ENCODE assay signal across 8 cellular contexts in the genomic region with DNA sequence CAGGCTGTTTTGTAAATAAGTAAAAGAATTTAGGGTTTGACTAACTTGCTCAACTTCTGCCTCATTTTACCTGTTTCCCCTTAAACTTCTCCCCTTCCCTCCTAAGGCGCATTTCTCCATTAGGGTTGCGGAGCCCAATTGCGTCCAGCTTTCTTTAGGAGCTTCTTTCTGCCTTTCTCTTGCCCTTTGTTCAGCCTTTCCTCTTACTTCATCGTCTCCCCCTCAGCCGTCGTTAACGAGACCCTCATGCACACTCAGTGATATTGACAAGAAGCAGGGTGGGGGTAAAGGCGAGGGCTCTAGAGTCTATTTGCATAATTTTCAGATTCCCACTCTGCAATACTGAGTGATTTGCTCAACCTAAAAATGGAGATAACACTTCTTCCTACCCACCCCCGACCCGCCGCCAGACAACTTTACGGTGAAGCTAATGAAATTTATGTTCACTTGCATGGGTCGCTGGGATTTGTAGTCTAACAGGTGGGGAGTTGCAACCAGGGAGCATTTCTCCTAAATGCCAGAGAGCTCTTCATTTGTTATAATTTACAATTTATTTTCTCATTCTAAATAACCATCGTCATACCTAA. TPM values are rescaled to one million over a fixed set of nuclear protein-coding genes. Genes with fewer than 3 reads are reported as not detected.
DNase-seq lines count a peak whose midpoint lies in the region; ATAC-seq and TF ChIP-seq lines count a peak whose summit lies in the region.

No MANE protein-coding gene starts in this region.

- H3K4me1 ChIP-seq in SK-N-SH (ENCODE audit: control insufficient read depth in 1 of 2, insufficient read depth in 2 of 2, low read depth in 1 of 2, low read length in 1 of 2) (peaks cover 3 to 7% of the 10 kb centered on the region in 2 experiments), lower lobe of right lung (peaks cover 43% of the 10 kb centered on the region), stomach (peaks cover 16 to 47% (median 35%) of the 10 kb centered on the region in 4 donors)

- no peaks in the 10 kb centered on the region for H4K20me1 ChIP-seq in SK-N-SH (ENCODE audit: insufficient read depth)

- TF ChIP-seq EP300 in SK-N-SH (IDR thresholded peaks at IDR 0.05; ENCODE audit: borderline replicate concordance in 1 of 2, low read depth in 1 of 2, low read length in 1 of 2) (no peak), stomach (IDR thresholded peaks at IDR 0.05) (no peak)

- H3K36me3 ChIP-seq in SK-N-SH (replicated peaks in 1 of 2; ENCODE audit: control insufficient read depth in 1 of 2, insufficient read depth in 2 of 2, low read length in 1 of 2) (no peaks in the 10 kb centered on the region), brain microvascular endothelial cell (replicated peaks) (no peaks in the 10 kb centered on the region), lower lobe of right lung (no peaks in the 10 kb centered on the region), stomach (peaks cover 0 to 3% (median under 1%) of the 10 kb centered on the region in 4 donors)

- H3K4me3 ChIP-seq in SK-N-SH (ENCODE audit: low read depth in 2 of 2, low read length in 1 of 2) (peak overlapping the region; percentile 81 to 85), brain microvascular endothelial cell (ENCODE audit: low read depth, low read length) (peak overlapping the region; percentile 90), lower lobe of right lung (peak overlapping the region; percentile 94), stomach (peak overlapping the region; percentile 82 to 90 (median 86))

- no peaks in the 10 kb centered on the region for H3K27me3 ChIP-seq in SK-N-SH (ENCODE audit: insufficient read depth)
- H3K27me3 ChIP-seq in brain microvascular endothelial cell (replicated peaks) = no peaks in the 10 kb centered on the region
- no peaks in the 10 kb centered on the region for H3K27me3 ChIP-seq in lower lobe of right lung (ENCODE audit: low read depth)
- no peaks in the 10 kb centered on the region for H3K27me3 ChIP-seq in stomach

- H2AFZ ChIP-seq in SK-N-SH (ENCODE audit: low read depth) = peak overlapping the region; percentile 99

- ATAC-seq in lower lobe of right lung = no peak

- no peak for TF ChIP-seq POLR2A in stomach (IDR thresholded peaks at IDR 0.05)

- DNase-seq in activated gamma-delta T cell treated with Interleukin-2 at 50 U/mL for 16 hours (peak; percentile 24), activated gamma-delta T cell (lab: John Stamatoyannopoulos, UW) (no peak), SK-N-SH (peak; percentile 69), brain microvascular endothelial cell (no peak), lower lobe of right lung (no peak), stomach (no peak), hippocampal formation (lab: John Stamatoyannopoulos, UW) (no peak), posterior cingulate gyrus (no peak)

- peak overlapping the region; percentile 98 for H3K4me2 ChIP-seq in SK-N-SH

- H3K27ac ChIP-seq in SK-N-SH (ENCODE audit: low read depth in 2 of 2, low read length in 1 of 2) = peak overlapping the region; percentile 92 to 98
- H3K27ac ChIP-seq in brain microvascular endothelial cell = peak overlapping the region; percentile 91
- H3K27ac ChIP-seq in lower lobe of right lung = peak overlapping the region; percentile 97
- H3K27ac ChIP-seq in stomach = peak overlapping the region; percentile 92 to 99 (median 97)

- TF ChIP-seq RAD21 in SK-N-SH (IDR thresholded peaks at IDR 0.05; ENCODE audit: low read length) = no peak

- H3K9me2 ChIP-seq in SK-N-SH = no peaks in the 10 kb centered on the region

- CTCF ChIA-PET in SK-N-SH (lab: Yijun Ruan, JAX) = interaction anchor here (0.7 to 3.8 kb wide), 14 partner anchors 15 to 354 kb away, joined by 3 to 24 read pairs (median 4); partner anchors contain the start of gene TRMO

- peaks cover 10% of the 10 kb centered on the region for H3F3A ChIP-seq in SK-N-SH (replicated peaks; ENCODE audit: insufficient read depth)

- POLR2A ChIA-PET in SK-N-SH (lab: Yijun Ruan, JAX) = interaction anchor here (0.6 to 2.7 kb wide), 12 partner anchors 24 to 335 kb away, joined by 3 to 17 read pairs (median 5); partner anchors contain the start of genes NANS and TRMO

- 13% methylated on average over 14 of the region's 14 CpGs for WGBS in SK-N-SH (ENCODE audit: low lambda C conversion rate)
- 10 to 20% (median 15%) methylated on average over 14 of the region's 14 CpGs for WGBS in stomach, 5 donors

- H3K9ac ChIP-seq in SK-N-SH = peak overlapping the region; percentile 86

- no peaks in the 10 kb centered on the region for H3K9me3 ChIP-seq in SK-N-SH
- H3K9me3 ChIP-seq in lower lobe of right lung = no peaks in the 10 kb centered on the region
- no peaks in the 10 kb centered on the region for H3K9me3 ChIP-seq in stomach

- intact Hi-C loops in lower lobe of right lung (cut with DNase I) = no loop called here
- intact Hi-C loops in stomach (cut with DNase I; ENCODE audit: low total_unique reads) = no loop called here
- intact Hi-C loops in posterior cingulate gyrus (cut with DNase I) = loop anchor here (5.0 to 10.0 kb wide), 2 partner anchors 199 to 562 kb away; partner anchors contain the start of genes NANS and XPA

- peaks cover 15% of the 10 kb centered on the region for H3K79me2 ChIP-seq in SK-N-SH (ENCODE audit: insufficient read depth)

- in situ Hi-C loops in brain microvascular endothelial cell (cut with HindIII; ENCODE audit: low pct_ligation_motif_present, low sequenced_read_pairs) = no loop called here

- TF ChIP-seq CTCF in SK-N-SH (IDR thresholded peaks at IDR 0.05) = no peak
- no peak for TF ChIP-seq CTCF in brain microvascular endothelial cell (IDR thresholded peaks at IDR 0.05; ENCODE audit: low read depth, low read length, missing control alignments)
- TF ChIP-seq CTCF in lower lobe of right lung (IDR thresholded peaks at IDR 0.05) = no peak
- TF ChIP-seq CTCF in stomach (IDR thresholded peaks at IDR 0.05) = no peak

TF ChIP-seq in SK-N-SH, 30 proteins besides CTCF, POLR2A, EP300 and RAD21:
- no peak for TF ChIP-seq TCF12 (IDR thresholded peaks at IDR 0.05)
- TF ChIP-seq, protein P1, sequence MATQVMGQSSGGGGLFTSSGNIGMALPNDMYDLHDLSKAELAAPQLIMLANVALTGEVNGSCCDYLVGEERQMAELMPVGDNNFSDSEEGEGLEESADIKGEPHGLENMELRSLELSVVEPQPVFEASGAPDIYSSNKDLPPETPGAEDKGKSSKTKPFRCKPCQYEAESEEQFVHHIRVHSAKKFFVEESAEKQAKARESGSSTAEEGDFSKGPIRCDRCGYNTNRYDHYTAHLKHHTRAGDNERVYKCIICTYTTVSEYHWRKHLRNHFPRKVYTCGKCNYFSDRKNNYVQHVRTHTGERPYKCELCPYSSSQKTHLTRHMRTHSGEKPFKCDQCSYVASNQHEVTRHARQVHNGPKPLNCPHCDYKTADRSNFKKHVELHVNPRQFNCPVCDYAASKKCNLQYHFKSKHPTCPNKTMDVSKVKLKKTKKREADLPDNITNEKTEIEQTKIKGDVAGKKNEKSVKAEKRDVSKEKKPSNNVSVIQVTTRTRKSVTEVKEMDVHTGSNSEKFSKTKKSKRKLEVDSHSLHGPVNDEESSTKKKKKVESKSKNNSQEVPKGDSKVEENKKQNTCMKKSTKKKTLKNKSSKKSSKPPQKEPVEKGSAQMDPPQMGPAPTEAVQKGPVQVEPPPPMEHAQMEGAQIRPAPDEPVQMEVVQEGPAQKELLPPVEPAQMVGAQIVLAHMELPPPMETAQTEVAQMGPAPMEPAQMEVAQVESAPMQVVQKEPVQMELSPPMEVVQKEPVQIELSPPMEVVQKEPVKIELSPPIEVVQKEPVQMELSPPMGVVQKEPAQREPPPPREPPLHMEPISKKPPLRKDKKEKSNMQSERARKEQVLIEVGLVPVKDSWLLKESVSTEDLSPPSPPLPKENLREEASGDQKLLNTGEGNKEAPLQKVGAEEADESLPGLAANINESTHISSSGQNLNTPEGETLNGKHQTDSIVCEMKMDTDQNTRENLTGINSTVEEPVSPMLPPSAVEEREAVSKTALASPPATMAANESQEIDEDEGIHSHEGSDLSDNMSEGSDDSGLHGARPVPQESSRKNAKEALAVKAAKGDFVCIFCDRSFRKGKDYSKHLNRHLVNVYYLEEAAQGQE (IDR thresholded peaks at IDR 0.05; ENCODE audit: low read depth, low read length) = no peak
- TF ChIP-seq MEF2A (IDR thresholded peaks at IDR 0.05; ENCODE audit: borderline replicate concordance, low read depth) = no peak
- peak; percentile 47; the same call in 1 of the 2 replicates for TF ChIP-seq MXI1 (IDR thresholded peaks at IDR 0.05; ENCODE audit: low read depth, low read length)
- peak; percentile 47 for TF ChIP-seq CHD2 (IDR thresholded peaks at IDR 0.05; ENCODE audit: low read length, partially characterized antibody)

RNA-seq across cellular contexts. Expression of gene TBC1D2, which starts 1.3 kb away (rescaled TPM):
- 5.1 and 5.6 TPM in 2 replicates for polyA plus RNA-seq in SK-N-SH (2012; rRNA removed)
- polyA plus RNA-seq in SK-N-SH (2012; cell fraction: cytosol; rRNA removed) = 2.1 and 3.2 TPM in 2 replicates
- 9.4 and 10.6 TPM in 2 replicates for polyA plus RNA-seq in SK-N-SH (2012; cell fraction: nucleus; rRNA removed)
- total RNA-seq in lower lobe of right lung = 64.3 TPM
- 10 to 100 TPM in 3 of 5 donors, 1 to 10 TPM in 2; 2.9 to 36.4 (median 24.0) TPM for total RNA-seq in stomach
- polyA plus RNA-seq in stomach = 10 to 100 TPM in 1 of 3 donors, 1 to 10 TPM in 2; 6.4 to 28.5 (median 7.8) TPM

Comparison
In these comparisons a context has a peak if more than half of its experiments do, and no peak if none do; other contexts are left out.
1. DNase-seq: peak in activated gamma-delta T cell treated with Interleukin-2 at 50 U/mL for 16 hours (single experiment) and SK-N-SH (single experiment); none in activated gamma-delta T cell (single experiment), brain microvascular endothelial cell (single experiment), lower lobe of right lung (single experiment), stomach (single experiment), hippocampal formation (0 of 2) and posterior cingulate gyrus (0 of 10).
2. Peak in every context shown above with its lines, with median percentiles within 50 percentile points of each other: H3K27ac ChIP-seq and H3K4me3 ChIP-seq.